ENCODE assay signal across 31 cellular contexts in genomic region chr4:4727536-4727935, GRCh38.
"Had no signal": no experiment of that assay in that cellular context is flagged by ENCODE, and none has a peak within 500 bp of the region (broad histone marks: within the 10 kb centered on the region; RNA-seq: fewer than 3 reads in every experiment).

No MANE protein-coding gene starts in this region.

- H3K4me1 ChIP-seq: adrenal gland had no signal

- H3K27me3 ChIP-seq: adrenal gland, cardiac muscle cell had no signal

- ATAC-seq: activated CD8-positive, alpha-beta T cell treated with anti-CD3 and anti-CD28 coated beads for 36 hours; activated naive CD4-positive, alpha-beta T cell treated with anti-CD3 and anti-CD28 coated beads, Interleukin-2, amount 50 U/mL, for 72 hours; activated T-cell treated with anti-CD3 and anti-CD28 coated beads, Interleukin-2, amount 50 U/mL, for 4 hours; activated T-cell treated with anti-CD3 and anti-CD28 coated beads, Interleukin-2, amount 50 U/mL, for 72 hours; activated T-helper 17 cell treated with anti-CD3 and anti-CD28 coated beads, Interleukin-2, amount 50 U/mL, for 72 hours had no signal

- DNase-seq: activated B cell treated with CpG ODN at 0.5 μM for 24 hours; activated CD4-positive, alpha-beta memory T cell treated with anti-CD3 and anti-CD28 coated beads for 36 hours; activated CD4-positive, alpha-beta T cell treated with anti-CD3 and anti-CD28 coated beads for 4 hours; activated CD4-positive, alpha-beta T cell treated with anti-CD3 and anti-CD28 coated beads, Interleukin-2, amount 10 ng/mL, durations not matched to agents 24 days and 14 days; activated CD4-positive, alpha-beta T cell treated with anti-CD3 and anti-CD28 coated beads, Interleukin-2, amount 50 U/mL, for 1 hour; activated CD4-positive, alpha-beta T cell treated with anti-CD3 and anti-CD28 coated beads, Interleukin-2, amount 50 U/mL, for 4 hours; activated CD4-positive, CD25-positive, alpha-beta regulatory T cell treated with anti-CD3 and anti-CD28 coated beads, Interleukin-2, amount 50 U/mL, for 72 hours; activated CD8-positive, alpha-beta memory T cell treated with anti-CD3 and anti-CD28 coated beads, Interleukin-2, amount 50 U/mL, for 4 hours; activated CD8-positive, alpha-beta T cell treated with anti-CD3 and anti-CD28 coated beads for 36 hours; activated effector memory CD4-positive, alpha-beta T cell treated with anti-CD3 and anti-CD28 coated beads, Interleukin-2, amount 50 U/mL, for 16 hours; activated gamma-delta T cell treated with Interleukin-2 at 50 U/mL for 16 hours; activated naive CD4-positive, alpha-beta T cell; activated naive CD4-positive, alpha-beta T cell treated with anti-CD3 and anti-CD28 coated beads for 36 hours; activated naive CD4-positive, alpha-beta T cell treated with anti-CD3 and anti-CD28 coated beads, Interleukin-2, amount 50 U/mL, for 16 hours; activated naive CD8-positive, alpha-beta T cell treated with anti-CD3 and anti-CD28 coated beads for 36 hours; activated T-cell treated with anti-CD3 and anti-CD28 coated beads for 4 hours; activated T-cell treated with anti-CD3 and anti-CD28 coated beads, Interleukin-2, amount 50 U/mL, for 1 hour; activated T-cell treated with anti-CD3 and anti-CD28 coated beads, Interleukin-2, amount 50 U/mL, for 4 hours; activated T-cell treated with anti-CD3 and anti-CD28 coated beads, Interleukin-2, amount 50 U/mL, for 72 hours; adrenal gland; amniotic stem cell; aorta; caudate nucleus; cerebellar nuclear complex; T-helper 1 cell; T-helper 2 cell; T-helper 9 cell had no signal

- H3K4me3 ChIP-seq: adrenal gland, cardiac muscle cell had no signal

- H3K36me3 ChIP-seq: adrenal gland, cardiac muscle cell had no signal

- H3K27ac ChIP-seq: adrenal gland, cardiac muscle cell, VCaP had no signal
